ENCODE assay signal across 27 cellular contexts in the genomic region with DNA sequence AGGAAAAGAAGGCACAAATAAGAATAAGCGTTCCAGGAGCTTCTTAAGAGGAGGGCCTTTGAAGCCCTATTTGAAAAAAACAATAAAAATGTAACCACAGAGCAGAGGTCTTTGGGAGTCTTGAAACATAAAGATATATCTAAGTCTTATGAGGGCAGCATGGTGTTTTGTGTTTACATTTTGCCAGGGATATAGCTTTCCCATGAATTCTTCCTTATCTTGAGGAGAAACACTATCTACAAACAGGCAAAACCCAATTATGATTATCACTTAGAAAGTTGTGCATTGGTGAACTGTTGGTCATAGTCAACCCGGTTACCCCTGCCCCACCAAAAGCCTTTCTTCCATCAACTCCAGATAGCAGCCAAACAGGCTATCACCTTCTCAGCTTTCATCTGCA. TPM values are rescaled to one million over a fixed set of nuclear protein-coding genes. Genes with fewer than 3 reads are reported as not detected.
DNase-seq lines count a peak whose midpoint lies in the region; ATAC-seq, FAIRE-seq and TF ChIP-seq lines count a peak whose summit lies in the region.
"Had no signal": no experiment of that assay in that cellular context is flagged by ENCODE, and none has a peak within 500 bp of the region (broad histone marks: within the 10 kb centered on the region; RNA-seq: fewer than 3 reads in every experiment).

No MANE protein-coding gene starts in this region.

- ATAC-seq in K562 (no peak), left ventricle myocardium superior (no peak)

- H4K20me1 ChIP-seq in Loucy (ENCODE audit: insufficient read depth, low read length, poor library complexity, severe bottlenecking) (no peaks in the 10 kb centered on the region), K562 (replicated peaks; ENCODE audit: control insufficient read depth, insufficient read depth, low read length) (no peaks in the 10 kb centered on the region)
- H4K20me1 ChIP-seq: BLaER1 treated with 17β-estradiol and CSF1 and Interleukin-3, amounts not matched to agents 10 nM and 100 nM had no signal

- no peaks in the 10 kb centered on the region for H3K9me3 ChIP-seq in Loucy (ENCODE audit: insufficient read depth, low read depth, low read length)
- H3K9me3 ChIP-seq in K562 (replicated peaks; ENCODE audit: control insufficient read depth, insufficient read depth, low read depth, low read length) = no peaks in the 10 kb centered on the region
- H3K9me3 ChIP-seq in mucosa of rectum (ENCODE audit: control insufficient read depth in 2 of 2, low read length in 2 of 2) = no peaks in the 10 kb centered on the region
- H3K9me3 ChIP-seq in vagina = no peaks in the 10 kb centered on the region

- no TSS peak for BruUV-seq in K562 (replicated peaks; lab: Mats Ljungman, UMichigan)

- no peak for TF ChIP-seq CTCF in Loucy (conservative IDR thresholded peaks at IDR 0.05; ENCODE audit: low read length)
- no peak for TF ChIP-seq CTCF in K562 (IDR thresholded peaks at IDR 0.05 in 2 of 3, conservative IDR thresholded peaks at IDR 0.05 in 1 of 3; ENCODE audit: insufficient read depth in 2 of 3, low read depth in 1 of 3, low read length in 3 of 3)
- TF ChIP-seq CTCF in vagina (IDR thresholded peaks at IDR 0.05) = no peak

- H3K27ac ChIP-seq in K562 (ENCODE audit: extremely low read depth, low read depth, low read length) = no peak overlapping the region
- peak overlapping the region; percentile 6 to 35 for H3K27ac ChIP-seq in mucosa of rectum (ENCODE audit: low read depth in 2 of 2, low read length in 2 of 2)
- peak overlapping the region; percentile 63 for H3K27ac ChIP-seq in vagina
- H3K27ac ChIP-seq: BLaER1 treated with 17β-estradiol and CSF1 and Interleukin-3, amounts not matched to agents 10 nM and 100 nM; GM23248; HL-60 had no signal

- TF ChIP-seq RAD21 in K562 (CRISPR knock-in tag; conservative IDR thresholded peaks at IDR 0.05 in 1 of 2, IDR thresholded peaks at IDR 0.05 in 1 of 2) = no peak

- no peak for TF ChIP-seq EP300 in K562 (IDR thresholded peaks at IDR 0.05; ENCODE audit: low read length)

- POLR2A ChIA-PET in K562 (lab: Yijun Ruan, JAX) = no interaction called here

- no peaks in the 10 kb centered on the region for H3K9me1 ChIP-seq in K562 (ENCODE audit: control insufficient read depth, insufficient read depth, low read length)

- intact Hi-C loops in K562 (cut with micrococcal nuclease) = no loop called here
- intact Hi-C loops in vagina (cut with DNase I) = no loop called here
- intact Hi-C loops in left ventricle myocardium superior (cut with micrococcal nuclease) = no loop called here

- H3K4me1 ChIP-seq in Loucy (ENCODE audit: insufficient read depth, low read length, poor library complexity, severe bottlenecking) (peaks cover 24% of the 10 kb centered on the region), K562 (replicated peaks in 1 of 2; ENCODE audit: control insufficient read depth in 2 of 2, insufficient read depth in 2 of 2, low read length in 2 of 2) (peaks cover 10 to 40% of the 10 kb centered on the region in 2 experiments; a peak in 4 of 5 replicates), mucosa of rectum (ENCODE audit: control insufficient read depth in 2 of 2, insufficient read depth in 2 of 2, low read length in 2 of 2) (peaks cover 16 to 28% of the 10 kb centered on the region in 2 donors), vagina (peaks cover 11% of the 10 kb centered on the region)
- H3K4me1 ChIP-seq: BLaER1 treated with 17β-estradiol and CSF1 and Interleukin-3, amounts not matched to agents 10 nM and 100 nM had no signal

- H3K79me2 ChIP-seq in Loucy (ENCODE audit: insufficient read depth, low read length) = no peaks in the 10 kb centered on the region
- no peaks in the 10 kb centered on the region for H3K79me2 ChIP-seq in K562 (ENCODE audit: control insufficient read depth, insufficient read depth, low read length)

- no peak for DNase-seq in K562 (ENCODE audit: extremely low read depth in 1 of 4, low spot score in 3 of 4)
- no peak for DNase-seq in vagina (ENCODE audit: extremely low spot score in 2 of 2)
- no peak for DNase-seq in left ventricle myocardium superior
- no peak for DNase-seq in activated T-cell treated with anti-CD3 and anti-CD28 coated beads, Interleukin-2, amount 50 U/mL, for 1 hour
- no peak for DNase-seq in stimulated activated CD4-positive, alpha-beta T cell treated with anti-CD3 and anti-CD28 coated beads, Interleukin-1b, Interleukin-23, amount 100 ng/mL, for 48 hours
- DNase-seq: AML-193; CD4-positive, alpha-beta T cell; GM23248; H9; HFFc6; Karpas-422; NCI-H1092 treated with DMSO at 0.1 percent for 48 hours; NCI-H1436; NCI-H187; NCI-H2081 treated with DMSO at 0.1 percent for 48 hours; NCI-H2171 treated with DMSO at 0.1 percent for 48 hours; NCI-H524; NCI-H774; SIG-M5 had no signal

- H3K27me3 ChIP-seq in Loucy (ENCODE audit: insufficient read depth, low read length, poor library complexity, severe bottlenecking) = no peaks in the 10 kb centered on the region
- H3K27me3 ChIP-seq in K562 (ENCODE audit: control insufficient read depth in 2 of 2, insufficient read depth in 2 of 2, low read length in 2 of 2) = no peaks in the 10 kb centered on the region
- no peaks in the 10 kb centered on the region for H3K27me3 ChIP-seq in mucosa of rectum (ENCODE audit: control insufficient read depth in 2 of 2, insufficient read depth in 2 of 2, low read length in 2 of 2)
- H3K27me3 ChIP-seq in vagina = no peaks in the 10 kb centered on the region
- H3K27me3 ChIP-seq: BLaER1 treated with 17β-estradiol and CSF1 and Interleukin-3, amounts not matched to agents 10 nM and 100 nM had no signal

- H2AFZ ChIP-seq in Loucy (ENCODE audit: low read length) = no peak overlapping the region
- H2AFZ ChIP-seq in K562 (ENCODE audit: low read depth, low read length) = 0 out of 2 replicates have a peak overlapping the region, but pooled peaks have one; percentile 34
- H2AFZ ChIP-seq: GM23248 had no signal

- TF ChIP-seq POLR2A in K562 (conservative IDR thresholded peaks at IDR 0.05) (no peak), vagina (IDR thresholded peaks at IDR 0.05) (no peak)

- H3F3A ChIP-seq in Loucy (ENCODE audit: low read depth) = no peaks in the 10 kb centered on the region

- H3K4me2 ChIP-seq in Loucy (ENCODE audit: low read depth, low read length, poor library complexity, severe bottlenecking) (peak overlapping the region; percentile 20), K562 (ENCODE audit: insufficient read depth, low read length) (no peak overlapping the region)
- H3K4me2 ChIP-seq: BLaER1 treated with 17β-estradiol and CSF1 and Interleukin-3, amounts not matched to agents 10 nM and 100 nM had no signal

- no peaks in the 10 kb centered on the region for H3K9me2 ChIP-seq in Loucy (replicated peaks; ENCODE audit: low read depth, low read length)

- FAIRE-seq in K562 (lab: Jason Lieb, UNC) = no peak
- FAIRE-seq: A204.1, D721Med, GM18507, RCC 7860 had no signal

- H3K9ac ChIP-seq in Loucy (ENCODE audit: low read depth, low read length, poor library complexity, severe bottlenecking) (no peak overlapping the region), K562 (ENCODE audit: insufficient read depth in 1 of 2, low read depth in 2 of 2, low read length in 2 of 2) (no peak overlapping the region), mucosa of rectum (ENCODE audit: low read depth in 1 of 2, low read length in 2 of 2) (no peak overlapping the region)
- H3K9ac ChIP-seq: BLaER1 treated with 17β-estradiol and CSF1 and Interleukin-3, amounts not matched to agents 10 nM and 100 nM; GM23248 had no signal

- WGBS in K562 (ENCODE audit: insufficient coverage, low coverage, missing lambda C conversion rate) = 13% methylated on average over 2 of the region's 2 CpGs

- in situ Hi-C loops in K562 (cut with MboI) = no loop called here

- CTCF ChIA-PET in K562 (lab: Yijun Ruan, JAX; ENCODE audit: low intra/inter-chr PET ratio) = no interaction called here

- no peak overlapping the region for H3K4me3 ChIP-seq in Loucy (ENCODE audit: low read length, poor library complexity, severe bottlenecking)
- no peak overlapping the region for H3K4me3 ChIP-seq in K562
- H3K4me3 ChIP-seq in mucosa of rectum (ENCODE audit: low read length in 2 of 2) = no peak overlapping the region
- no peak overlapping the region for H3K4me3 ChIP-seq in vagina
- H3K4me3 ChIP-seq: BLaER1 treated with 17β-estradiol and CSF1 and Interleukin-3, amounts not matched to agents 10 nM and 100 nM; GM23248 had no signal

- H3K36me3 ChIP-seq in Loucy (ENCODE audit: insufficient read depth, low read length) = no peaks in the 10 kb centered on the region
- no peaks in the 10 kb centered on the region for H3K36me3 ChIP-seq in K562 (ENCODE audit: control insufficient read depth, insufficient read depth, low read length)
- no peaks in the 10 kb centered on the region for H3K36me3 ChIP-seq in mucosa of rectum (ENCODE audit: control insufficient read depth in 2 of 2, insufficient read depth in 2 of 2, low read length in 2 of 2)
- H3K36me3 ChIP-seq in vagina = no peaks in the 10 kb centered on the region
- H3K36me3 ChIP-seq: BLaER1 treated with 17β-estradiol and CSF1 and Interleukin-3, amounts not matched to agents 10 nM and 100 nM had no signal

TF ChIP-seq in K562, 482 proteins besides CTCF, POLR2A, EP300 and RAD21 (continues in another document):
- no peak for TF ChIP-seq LARP7 (IDR thresholded peaks at IDR 0.05)

RNA-seq across cellular contexts. Expression of gene LHFPL2, which starts 23.6 kb away (rescaled TPM):
- total RNA-seq in K562 (2011; cell fraction: chromatin; rRNA removed; ENCODE audit: low replicate concordance) = 9.1 and 15.2 TPM in 2 replicates
- total RNA-seq in K562 (2011; cell fraction: nucleolus; rRNA removed) = 7.2 and 7.5 TPM in 2 replicates
- 8.7 and 12.7 TPM in 2 replicates for total RNA-seq in K562 (2011; cell fraction: nucleoplasm; rRNA removed)
- total RNA-seq in K562 (2014; rRNA removed) = 4.1 and 5.2 TPM in 2 replicates
- total RNA-seq in K562 (2014; rRNA removed; fragmentation: Illumina TruSeq; extraction: Trizol) = 6.4 and 6.6 TPM in 2 replicates
- total RNA-seq in K562 (2015; rRNA removed; fragmentation: Illumina TruSeq; extraction: Trizol) = 5.1 and 5.2 TPM in 2 replicates
- 6.6 TPM in 2 replicates for total RNA-seq in K562 (2021)
- 1.9 and 4.6 TPM in 2 replicates for polyA plus RNA-seq in K562 (2011; rRNA removed)
- 1.6 and 3.6 TPM in 2 replicates for polyA plus RNA-seq in K562 (2011; cell fraction: cytosol; rRNA removed)
- polyA plus RNA-seq in K562 (2011; cell fraction: nucleus; rRNA removed) = 1.8 and 5.6 TPM in 2 replicates
- 3.7 and 6.0 TPM in 2 replicates for polyA plus RNA-seq in K562 (2012)
- polyA plus RNA-seq in K562 (2014; fragmentation: Illumina TruSeq; extraction: Trizol) = 4.8 and 5.6 TPM in 2 replicates
- polyA plus RNA-seq in K562 (2014; fragmentation: Nextera tagmentation; extraction: Ambion mirVana) = 1 to 10 TPM; 1.0 to 1.6 TPM
- 3.7 TPM in 2 replicates for polyA plus RNA-seq in K562 (2014; rRNA removed)
- 6.7 and 11.2 TPM in 2 replicates for polyA minus RNA-seq in K562 (2011; rRNA and poly(A)+ RNA removed)
- polyA minus RNA-seq in K562 (2011; cell fraction: cytosol; rRNA and poly(A)+ RNA removed) = 5.9 and 9.2 TPM in 2 replicates
- polyA minus RNA-seq in K562 (2011; cell fraction: nucleus; rRNA and poly(A)+ RNA removed) = 6.6 and 7.4 TPM in 2 replicates
- total RNA-seq in vagina = 24.8 TPM
- total RNA-seq in left ventricle myocardium superior = 5.4 TPM
